ENCODE assay signal across 13 cellular contexts in genomic region chrX:130952266-130953043, GRCh38. TPM values are rescaled to one million over a fixed set of nuclear protein-coding genes. Genes with fewer than 3 reads are reported as not detected.
DNase-seq lines count a peak whose midpoint lies in the region; ATAC-seq and TF ChIP-seq lines count a peak whose summit lies in the region.
"Had no signal": no experiment of that assay in that cellular context is flagged by ENCODE, and none has a peak within 500 bp of the region (broad histone marks: within the 10 kb centered on the region; RNA-seq: fewer than 3 reads in every experiment).

No MANE protein-coding gene starts in this region.

- intact Hi-C loops in activated T-helper 2 cell treated with anti-CD3 and anti-CD28 coated beads, Interferon-gamma antibody, Interleukin-2, Interleukin-4, amounts not matched to agents 10 μg/mL and 5 μg/mL and 100 μg/mL, durations not matched to agents 14 hours and 24 hours and 36 hours (cut with micrococcal nuclease), result no loop called here

- no peaks in the 10 kb centered on the region for H3K36me3 Mint-ChIP-seq in effector memory CD8-positive, alpha-beta T cell (ENCODE audit: insufficient read depth)
- no peaks in the 10 kb centered on the region for H3K36me3 Mint-ChIP-seq in activated T-helper 2 cell treated with anti-CD3 and anti-CD28 coated beads, Interferon-gamma antibody, Interleukin-2, Interleukin-4, amounts not matched to agents 10 μg/mL and 5 μg/mL and 100 μg/mL, durations not matched to agents 14 hours and 24 hours and 36 hours (ENCODE audit: low read depth)
- H3K36me3 Mint-ChIP-seq: activated naive CD4-positive, alpha-beta T cell treated with anti-CD3 and anti-CD28 coated beads, Interleukin-2, amount 10 ng/mL, durations not matched to agents 7 days and 5 days had no signal

- H3K9me3 Mint-ChIP-seq in effector memory CD8-positive, alpha-beta T cell, result no peaks in the 10 kb centered on the region
- no peaks in the 10 kb centered on the region for H3K9me3 Mint-ChIP-seq in activated T-helper 2 cell treated with anti-CD3 and anti-CD28 coated beads, Interferon-gamma antibody, Interleukin-2, Interleukin-4, amounts not matched to agents 10 μg/mL and 5 μg/mL and 100 μg/mL, durations not matched to agents 14 hours and 24 hours and 36 hours
- H3K9me3 Mint-ChIP-seq: activated naive CD4-positive, alpha-beta T cell treated with anti-CD3 and anti-CD28 coated beads, Interleukin-2, amount 10 ng/mL, durations not matched to agents 7 days and 5 days; central memory CD8-positive, alpha-beta T cell had no signal

- no peak overlapping the region for H3K4me3 Mint-ChIP-seq in effector memory CD8-positive, alpha-beta T cell
- H3K4me3 Mint-ChIP-seq in activated T-helper 2 cell treated with anti-CD3 and anti-CD28 coated beads, Interferon-gamma antibody, Interleukin-2, Interleukin-4, amounts not matched to agents 10 μg/mL and 5 μg/mL and 100 μg/mL, durations not matched to agents 14 hours and 24 hours and 36 hours (ENCODE audit: low read depth), result no peak overlapping the region
- H3K4me3 Mint-ChIP-seq: activated naive CD4-positive, alpha-beta T cell treated with anti-CD3 and anti-CD28 coated beads, Interleukin-2, amount 10 ng/mL, durations not matched to agents 7 days and 5 days; central memory CD8-positive, alpha-beta T cell had no signal

- DNase-seq in effector memory CD8-positive, alpha-beta T cell, result no peak
- no peak for DNase-seq in activated CD4-positive, alpha-beta T cell treated with anti-CD3 and anti-CD28 coated beads, Interleukin-2, amount 50 U/mL, for 48 hours
- DNase-seq in H4 (ENCODE audit: low spot score), result no peak
- no peak for DNase-seq in activated T-helper 2 cell treated with anti-CD3 and anti-CD28 coated beads, Interferon-gamma antibody, Interleukin-2, Interleukin-4, amounts not matched to agents 10 μg/mL and 5 μg/mL and 100 μg/mL, durations not matched to agents 14 hours and 24 hours and 36 hours (ENCODE audit: low spot score)
- DNase-seq: activated CD4-positive, alpha-beta T cell treated with anti-CD3 and anti-CD28 coated beads, Interleukin-2, amount 50 U/mL, for 1 hour; activated naive CD4-positive, alpha-beta T cell treated with anti-CD3 and anti-CD28 coated beads, Interleukin-2, amount 10 ng/mL, durations not matched to agents 7 days and 5 days; AML-193; NCI-H146 had no signal

- no peak overlapping the region for H3K27ac Mint-ChIP-seq in effector memory CD8-positive, alpha-beta T cell
- no peak overlapping the region for H3K27ac Mint-ChIP-seq in activated T-helper 2 cell treated with anti-CD3 and anti-CD28 coated beads, Interferon-gamma antibody, Interleukin-2, Interleukin-4, amounts not matched to agents 10 μg/mL and 5 μg/mL and 100 μg/mL, durations not matched to agents 14 hours and 24 hours and 36 hours
- H3K27ac Mint-ChIP-seq: activated naive CD4-positive, alpha-beta T cell treated with anti-CD3 and anti-CD28 coated beads, Interleukin-2, amount 10 ng/mL, durations not matched to agents 7 days and 5 days had no signal

- peaks cover 0 to 18% of the 10 kb centered on the region in 2 donors for H3K27me3 Mint-ChIP-seq in effector memory CD8-positive, alpha-beta T cell
- H3K27me3 Mint-ChIP-seq in activated T-helper 2 cell treated with anti-CD3 and anti-CD28 coated beads, Interferon-gamma antibody, Interleukin-2, Interleukin-4, amounts not matched to agents 10 μg/mL and 5 μg/mL and 100 μg/mL, durations not matched to agents 14 hours and 24 hours and 36 hours (ENCODE audit: low read depth), result peaks cover 2% of the 10 kb centered on the region
- H3K27me3 Mint-ChIP-seq: central memory CD8-positive, alpha-beta T cell had no signal

- ATAC-seq in GM18505 (IDR thresholded peaks at IDR 0.05; ENCODE audit: unreplicated experiment) (peak; percentile 94), GM19468 (IDR thresholded peaks at IDR 0.05; ENCODE audit: extremely low read depth, unreplicated experiment) (peak; percentile 76), HG02885 (IDR thresholded peaks at IDR 0.05; ENCODE audit: poor library complexity, unreplicated experiment) (peak; percentile 93), HG03565 (IDR thresholded peaks at IDR 0.05; ENCODE audit: unreplicated experiment) (peak; percentile 94)
- no peak for ATAC-seq in effector memory CD8-positive, alpha-beta T cell (replicated peaks)

- H3K4me1 Mint-ChIP-seq in effector memory CD8-positive, alpha-beta T cell (ENCODE audit: low read depth in 2 of 2), result no peaks in the 10 kb centered on the region
- no peaks in the 10 kb centered on the region for H3K4me1 Mint-ChIP-seq in activated T-helper 2 cell treated with anti-CD3 and anti-CD28 coated beads, Interferon-gamma antibody, Interleukin-2, Interleukin-4, amounts not matched to agents 10 μg/mL and 5 μg/mL and 100 μg/mL, durations not matched to agents 14 hours and 24 hours and 36 hours (ENCODE audit: low read depth)
- H3K4me1 Mint-ChIP-seq: activated naive CD4-positive, alpha-beta T cell treated with anti-CD3 and anti-CD28 coated beads, Interleukin-2, amount 10 ng/mL, durations not matched to agents 7 days and 5 days; central memory CD8-positive, alpha-beta T cell had no signal

- TF ChIP-seq POLR2A in GM18505 (IDR thresholded peaks at IDR 0.05; ENCODE audit: borderline replicate concordance, extremely low read depth, insufficient read depth, insufficient read length), result no peak

RNA-seq across cellular contexts. Expression of gene ENOX2, which starts 49.4 kb away (rescaled TPM):
- total RNA-seq in H4 (2014; rRNA removed; shearing (Covaris generic)), result 7.3 and 14.8 TPM in 2 replicates
- 17.7 and 17.8 TPM in 2 replicates for total RNA-seq in activated T-helper 2 cell treated with anti-CD3 and anti-CD28 coated beads, Interferon-gamma antibody, Interleukin-2, Interleukin-4, amounts not matched to agents 10 μg/mL and 5 μg/mL and 100 μg/mL, durations not matched to agents 14 hours and 24 hours and 36 hours
